In genomic region chr2:161138429-161138828, GRCh38 we compare ENCODE assay signal across 9 cellular contexts. TPM values are rescaled to one million over a fixed set of nuclear protein-coding genes. Genes with fewer than 3 reads are reported as not detected.
DNase-seq lines count a peak whose midpoint lies in the region; ATAC-seq and TF ChIP-seq lines count a peak whose summit lies in the region.
"Had no signal": no experiment of that assay in that cellular context is flagged by ENCODE, and none has a peak within 500 bp of the region (broad histone marks: within the 10 kb centered on the region; RNA-seq: fewer than 3 reads in every experiment).

No MANE protein-coding gene starts in this region.

- H3K27ac Mint-ChIP-seq in T-cell (peak overlapping the region; percentile 84 to 92), immature natural killer cell (peak overlapping the region; percentile 65 to 93 (median 84))

- DNase-seq in right cardiac atrium, result no peak
- DNase-seq in Right ventricle myocardium inferior (ENCODE audit: missing footprints), result no peak
- DNase-seq in T-cell, result peak in 12 of 34 experiments; percentile 6 to 29 (median 14)
- DNase-seq in immature natural killer cell, result no peak
- no peak for DNase-seq in upper lobe of right lung
- DNase-seq in pons (ENCODE audit: low spot score), result no peak
- no peak for DNase-seq in NCI-H1417 (lab: John Stamatoyannopoulos, UW)
- no peak for DNase-seq in kidney glomerular epithelial cell (lab: John Stamatoyannopoulos, UW)

- H3K36me3 ChIP-seq in upper lobe of right lung, result no peaks in the 10 kb centered on the region
- H3K36me3 ChIP-seq: BLaER1 had no signal

- H3K9me3 ChIP-seq in right cardiac atrium (ENCODE audit: control insufficient read depth, low read length) (no peaks in the 10 kb centered on the region), upper lobe of right lung (no peaks in the 10 kb centered on the region)
- H3K9me3 ChIP-seq: BLaER1 had no signal

- TF ChIP-seq CTCF in upper lobe of right lung (IDR thresholded peaks at IDR 0.05), result no peak

- H3K4me1 Mint-ChIP-seq in T-cell (peaks cover 66 to 73% (median 71%) of the 10 kb centered on the region in 3 donors), immature natural killer cell (peaks cover 56 to 73% of the 10 kb centered on the region in 2 donors)

- H3K4me1 ChIP-seq in right cardiac atrium (ENCODE audit: control insufficient read depth, insufficient read depth, low read length) (peaks cover 5% of the 10 kb centered on the region), upper lobe of right lung (peaks cover 42% of the 10 kb centered on the region)
- H3K4me1 ChIP-seq: BLaER1 had no signal

- H3K27me3 ChIP-seq in right cardiac atrium (ENCODE audit: control insufficient read depth, insufficient read depth) (no peaks in the 10 kb centered on the region), upper lobe of right lung (no peaks in the 10 kb centered on the region)
- H3K27me3 ChIP-seq: BLaER1 had no signal

- 85% methylated on average over 2 of the region's 2 CpGs for WGBS in right cardiac atrium

- H3K4me3 Mint-ChIP-seq in T-cell (peak overlapping the region; percentile 77 to 89 (median 88)), immature natural killer cell (peak overlapping the region; percentile 60 to 91 (median 80))

- peak overlapping the region; percentile 47 for H3K4me3 ChIP-seq in right cardiac atrium (ENCODE audit: low read length)
- peak overlapping the region; percentile 46 for H3K4me3 ChIP-seq in upper lobe of right lung
- H3K4me3 ChIP-seq: BLaER1 had no signal

- POLR2A ChIA-PET in T-cell (lab: Charles Lee), result interaction anchor here (0.5 to 1.5 kb wide), 3 partner anchors 23 to 91 kb away, joined by 3 to 5 read pairs (median 4); no protein-coding TSS in a partner anchor

- CTCF ChIA-PET in T-cell (lab: Charles Lee), result interaction anchor here (0.5 to 2.6 kb wide), 4 partner anchors 54 to 1165 kb away, joined by 3 to 6 read pairs (median 3); no protein-coding TSS in a partner anchor

- H3K36me3 Mint-ChIP-seq in T-cell (peaks cover 15% of the 10 kb centered on the region), immature natural killer cell (peaks cover 0 to 7% (median 0%) of the 10 kb centered on the region in 3 donors)

- H3K9me3 Mint-ChIP-seq in T-cell, result no peaks in the 10 kb centered on the region
- no peaks in the 10 kb centered on the region for H3K9me3 Mint-ChIP-seq in immature natural killer cell

- H3K27me3 Mint-ChIP-seq in T-cell, result no peaks in the 10 kb centered on the region
- H3K27me3 Mint-ChIP-seq in immature natural killer cell (ENCODE audit: low read depth in 3 of 3), result peaks cover 0 to 2% (median 0%) of the 10 kb centered on the region in 3 donors

- H3K27ac ChIP-seq in right cardiac atrium (ENCODE audit: low read length), result no peak overlapping the region
- peak overlapping the region; percentile 8 for H3K27ac ChIP-seq in upper lobe of right lung
- H3K27ac ChIP-seq: BLaER1 had no signal

- ATAC-seq in right cardiac atrium, result no peak
- no peak for ATAC-seq in Right ventricle myocardium inferior
- peak; percentile 44 to 68 (median 57) for ATAC-seq in T-cell (replicated peaks in 1 of 4)
- peak; percentile 27 for ATAC-seq in upper lobe of right lung

- intact Hi-C loops in right cardiac atrium (cut with DNase I), result no loop called here
- intact Hi-C loops in Right ventricle myocardium inferior (cut with DNase I), result no loop called here
- intact Hi-C loops in upper lobe of right lung (cut with DNase I), result no loop called here

RNA-seq across cellular contexts. Expression of gene TANK, which starts 21.8 kb away (rescaled TPM):
- 10 to 100 TPM; 26.4 to 40.9 (median 28.8) TPM for total RNA-seq in right cardiac atrium
- polyA plus RNA-seq in right cardiac atrium, result 24.1 TPM
- total RNA-seq in Right ventricle myocardium inferior, result 30.9 TPM
- total RNA-seq in T-cell, result 10 to 100 TPM; 57.7 to 77.0 (median 68.2) TPM
- polyA plus RNA-seq in immature natural killer cell, result 10 to 100 TPM; 32.5 to 53.9 (median 44.7) TPM
- 79.6 TPM for total RNA-seq in upper lobe of right lung

Comparison
In these comparisons a context has a peak if more than half of its experiments do, and no peak if none do; other contexts are left out.
1. ATAC-seq: peak in T-cell (4 of 4) and upper lobe of right lung (single experiment); none in right cardiac atrium (0 of 2) and Right ventricle myocardium inferior (single experiment).